24 cellular contexts compared by ENCODE assay signal in genomic region chr2:109160714-109161440, GRCh38. TPM values are rescaled to one million over a fixed set of nuclear protein-coding genes. Genes with fewer than 3 reads are reported as not detected.
DNase-seq lines count a peak whose midpoint lies in the region; ATAC-seq and TF ChIP-seq lines count a peak whose summit lies in the region.
"Had no signal": no experiment of that assay in that cellular context is flagged by ENCODE, and none has a peak within 500 bp of the region (broad histone marks: within the 10 kb centered on the region; RNA-seq: fewer than 3 reads in every experiment).

No MANE protein-coding gene starts in this region.

- no peaks in the 10 kb centered on the region for H3K9me3 Mint-ChIP-seq in activated T-cell treated with anti-CD3 and anti-CD28 coated beads, Interleukin-2, amount 50 U/mL, for 4 hours
- no peaks in the 10 kb centered on the region for H3K9me3 Mint-ChIP-seq in endodermal cell
- H3K9me3 Mint-ChIP-seq: CD8-positive, alpha-beta memory T cell; HFFc6 had no signal

- in situ Hi-C loops in IMR-90 (cut with MboI; ENCODE audit: low sequenced_read_pairs) = no loop called here

- no peak overlapping the region for H3K56ac ChIP-seq in IMR-90 (ENCODE audit: extremely low read depth, insufficient read depth, low read length)

- H3K4ac ChIP-seq in IMR-90 (ENCODE audit: low read depth, low read length) = peak overlapping the region; percentile 17; the same call in 1 of the 2 replicates

- TF ChIP-seq POLR2A in IMR-90 (IDR thresholded peaks at IDR 0.05; ENCODE audit: low read depth, low read length) = no peak
- TF ChIP-seq POLR2A in upper lobe of left lung (IDR thresholded peaks at IDR 0.05) = no peak

- H2BK120ac ChIP-seq in IMR-90 (ENCODE audit: low read depth, low read length) = no peak overlapping the region

- no peak overlapping the region for H4K91ac ChIP-seq in IMR-90 (ENCODE audit: insufficient read depth, low read depth, low read length)

- peak overlapping the region; percentile 50; the same call in 1 of the 2 replicates for H3K23ac ChIP-seq in IMR-90 (ENCODE audit: low read depth, low read length)

- no peak overlapping the region for H4K5ac ChIP-seq in IMR-90 (ENCODE audit: low read depth, low read length)

- no peaks in the 10 kb centered on the region for H3K27me3 ChIP-seq in IMR-90 (ENCODE audit: control insufficient read depth, insufficient read depth, low read length)
- H3K27me3 ChIP-seq in endodermal cell (ENCODE audit: control insufficient read depth, insufficient read depth, low read length, poor library complexity, severe bottlenecking) = no peaks in the 10 kb centered on the region
- no peaks in the 10 kb centered on the region for H3K27me3 ChIP-seq in upper lobe of left lung
- H3K27me3 ChIP-seq: MG63 had no signal

- H3K4me3 ChIP-seq in IMR-90 (ENCODE audit: insufficient read depth, low read depth, low read length) (no peak overlapping the region), endodermal cell (ENCODE audit: low read length) (no peak overlapping the region), upper lobe of left lung (no peak overlapping the region)
- H3K4me3 ChIP-seq: A549, MG63 had no signal

- H4K20me1 ChIP-seq in IMR-90 (ENCODE audit: insufficient read depth, low read length) = peaks cover 69% of the 10 kb centered on the region

- 0 out of 2 replicates have a peak, but pooled peaks cover 3% of the 10 kb centered on the region for H3K36me3 ChIP-seq in IMR-90 (ENCODE audit: control insufficient read depth, insufficient read depth, low read length)
- H3K36me3 ChIP-seq in endodermal cell (ENCODE audit: control insufficient read depth, insufficient read depth, low read length) = no peaks in the 10 kb centered on the region
- H3K36me3 ChIP-seq in upper lobe of left lung = no peaks in the 10 kb centered on the region
- H3K36me3 ChIP-seq: MG63 had no signal

- no peak overlapping the region for H2AFZ ChIP-seq in IMR-90 (replicated peaks; ENCODE audit: low read length, poor library complexity)

- H3K27me3 Mint-ChIP-seq in activated T-cell treated with anti-CD3 and anti-CD28 coated beads, Interleukin-2, amount 50 U/mL, for 4 hours (ENCODE audit: low read depth) = peaks cover 3% of the 10 kb centered on the region
- H3K27me3 Mint-ChIP-seq in endodermal cell (ENCODE audit: insufficient read depth) = peaks cover 20% of the 10 kb centered on the region

- intact Hi-C loops in IMR-90 (cut with micrococcal nuclease) = no loop called here

- TF ChIP-seq CTCF in IMR-90 (conservative IDR thresholded peaks at IDR 0.05; ENCODE audit: low read depth, low read length) (no peak), endodermal cell (conservative IDR thresholded peaks at IDR 0.05) (no peak), upper lobe of left lung (IDR thresholded peaks at IDR 0.05) (no peak)

- H3K27ac ChIP-seq in IMR-90 (ENCODE audit: insufficient read depth, low read length) = no peak overlapping the region
- no peak overlapping the region for H3K27ac ChIP-seq in endodermal cell (ENCODE audit: low read depth, low read length)
- H3K27ac ChIP-seq in upper lobe of left lung = no peak overlapping the region
- H3K27ac ChIP-seq: A549, HL-60 had no signal

- no peak overlapping the region for H4K8ac ChIP-seq in IMR-90 (ENCODE audit: low read depth in 2 of 2, low read length in 2 of 2)

- H3K9ac ChIP-seq in IMR-90 (ENCODE audit: low read depth, low read length) (no peak overlapping the region), endodermal cell (ENCODE audit: extremely low read depth, low read length, poor library complexity, severe bottlenecking) (no peak overlapping the region)
- H3K9ac ChIP-seq: SK-N-SH had no signal

- CTCF ChIA-PET in IMR-90 (lab: Yijun Ruan, JAX) = no interaction called here

- H3K14ac ChIP-seq in IMR-90 (replicated peaks; ENCODE audit: low read depth, low read length) = no peak overlapping the region

- H3K4me2 ChIP-seq in IMR-90 (ENCODE audit: low read depth, low read length) = no peak overlapping the region
- H3K4me2 ChIP-seq: A549, SK-N-SH had no signal

- H3K36me3 Mint-ChIP-seq in activated T-cell treated with anti-CD3 and anti-CD28 coated beads, Interleukin-2, amount 50 U/mL, for 4 hours (ENCODE audit: insufficient read depth) = no peaks in the 10 kb centered on the region
- H3K36me3 Mint-ChIP-seq in endodermal cell (ENCODE audit: low read depth) = no peaks in the 10 kb centered on the region
- H3K36me3 Mint-ChIP-seq: CD8-positive, alpha-beta memory T cell had no signal

- peaks cover 5% of the 10 kb centered on the region for H3K4me1 Mint-ChIP-seq in activated T-cell treated with anti-CD3 and anti-CD28 coated beads, Interleukin-2, amount 50 U/mL, for 4 hours (ENCODE audit: low read depth)
- H3K4me1 Mint-ChIP-seq in endodermal cell = peaks cover 36% of the 10 kb centered on the region

- no peak for TF ChIP-seq EP300 in upper lobe of left lung (IDR thresholded peaks at IDR 0.05)

- no peak overlapping the region for H2BK20ac ChIP-seq in IMR-90 (ENCODE audit: low read depth, low read length)

- no peak overlapping the region for H3K18ac ChIP-seq in IMR-90 (ENCODE audit: low read depth, low read length)

- peaks cover 49% of the 10 kb centered on the region for H3K9me1 ChIP-seq in IMR-90 (ENCODE audit: insufficient read depth, low read length)

- dilution Hi-C loops in IMR-90 (cut with HindIII; ENCODE audit: low sequenced_read_pairs, unreplicated experiment) = no loop called here

- 91% methylated on average over 4 of the region's 8 CpGs; no CpG with 5 or more reads in 1 of the 2 experiments for WGBS in IMR-90 (ENCODE audit: extremely low coverage in 2 of 2, insufficient read length in 1 of 2), 2 experiments
- 87 to 93% methylated on average over 5 to 8 of the region's 8 CpGs for WGBS in endodermal cell (ENCODE audit: insufficient coverage in 1 of 2, insufficient read length in 1 of 2), 2 experiments
- 79 to 81% methylated on average over 8 of the region's 8 CpGs for WGBS in upper lobe of left lung, 2 donors

- H2BK5ac ChIP-seq in IMR-90 (ENCODE audit: low read depth, low read length, poor library complexity, severe bottlenecking) = no peak overlapping the region

- no TSS peak for BruUV-seq in IMR-90 (replicated peaks; lab: Mats Ljungman, UMichigan)

- no peak overlapping the region for H2AK9ac ChIP-seq in IMR-90 (replicated peaks; ENCODE audit: low read depth, low read length, poor library complexity)

- H3K79me1 ChIP-seq in IMR-90 (ENCODE audit: low read depth in 1 of 2, low read length in 2 of 2) = peaks cover 42 to 93% of the 10 kb centered on the region in 2 experiments

- H3K4me3 Mint-ChIP-seq in activated T-cell treated with anti-CD3 and anti-CD28 coated beads, Interleukin-2, amount 50 U/mL, for 4 hours = no peak overlapping the region
- H3K4me3 Mint-ChIP-seq in endodermal cell = no peak overlapping the region
- H3K4me3 Mint-ChIP-seq: CD8-positive, alpha-beta memory T cell; HFFc6 had no signal

- H2AK5ac ChIP-seq in IMR-90 (ENCODE audit: low read depth, low read length) = peak overlapping the region; percentile 59; the same call in 1 of the 2 replicates

- H3K4me1 ChIP-seq in IMR-90 (ENCODE audit: control insufficient read depth, insufficient read depth, low read length) (peaks cover 22% of the 10 kb centered on the region), endodermal cell (ENCODE audit: control insufficient read depth, insufficient read depth, low read length) (peaks cover 10% of the 10 kb centered on the region), upper lobe of left lung (peaks cover 17 to 24% (median 20%) of the 10 kb centered on the region in 4 donors)
- H3K4me1 ChIP-seq: A549 had no signal

- peak; percentile 62 to 79 for ATAC-seq in activated T-cell treated with anti-CD3 and anti-CD28 coated beads, Interleukin-2, amount 50 U/mL, for 4 hours
- ATAC-seq in IMR-90 (ENCODE audit: low read depth) (no peak), HG03139 (IDR thresholded peaks at IDR 0.05; ENCODE audit: unreplicated experiment) (no peak), upper lobe of left lung (ENCODE audit: low FRiP score in 2 of 2) (no peak)
- peak; percentile 74 for ATAC-seq in stimulated activated naive CD8-positive, alpha-beta T cell treated with anti-CD3 and anti-CD28 coated beads, Interleukin-15, Interleukin-2, amounts not matched to agents 100 U/mL and 50 U/mL, for 24 hours
- ATAC-seq: A549 had no signal

- TF ChIP-seq RAD21 in IMR-90 (IDR thresholded peaks at IDR 0.05; ENCODE audit: low read length) = no peak

- H2BK15ac ChIP-seq in IMR-90 (ENCODE audit: low read depth, low read length) = no peak overlapping the region

- H3K9me3 ChIP-seq in IMR-90 (ENCODE audit: control insufficient read depth, insufficient read depth, low read length) (no peaks in the 10 kb centered on the region), endodermal cell (ENCODE audit: control insufficient read depth, low read length) (no peaks in the 10 kb centered on the region), upper lobe of left lung (no peaks in the 10 kb centered on the region)
- H3K9me3 ChIP-seq: A549, MG63, SK-N-SH had no signal

- H3K27ac Mint-ChIP-seq in endodermal cell = no peak overlapping the region
- H3K27ac Mint-ChIP-seq: HFFc6 had no signal

- no peak for DNase-seq in activated T-cell treated with anti-CD3 and anti-CD28 coated beads, Interleukin-2, amount 50 U/mL, for 4 hours
- no peak for DNase-seq in activated T-cell treated with anti-CD3 and anti-CD28 coated beads for 4 hours
- DNase-seq in IMR-90 = no peak
- DNase-seq in endodermal cell = peak; percentile 53
- no peak for DNase-seq in stimulated activated naive CD8-positive, alpha-beta T cell treated with anti-CD3 and anti-CD28 coated beads, Interleukin-15, Interleukin-2, amounts not matched to agents 100 U/mL and 50 U/mL, for 24 hours
- no peak for DNase-seq in COR-L47 (lab: John Stamatoyannopoulos, UW)
- DNase-seq in upper lobe of left lung = no peak
- DNase-seq: CD8-positive, alpha-beta memory T cell; DMS 273 treated with DMSO at 0.1 percent for 48 hours; DND-41; HFFc6; MG63; NCI-H1048; NCI-H1436; NCI-H2029; NCI-H2171; NCI-H748 treated with DMSO at 0.1 percent for 48 hours; RPMI8226; SHP77 treated with DMSO at 0.1 percent for 48 hours; SK-N-SH had no signal

- POLR2A ChIA-PET in IMR-90 (lab: Charles Lee; ENCODE audit: unreplicated experiment) = no interaction called here

TF ChIP-seq in IMR-90, 13 proteins besides CTCF, POLR2A, EP300 and RAD21 (continues in another document):
- TF ChIP-seq MXI1 (IDR thresholded peaks at IDR 0.05; ENCODE audit: borderline replicate concordance, low read depth, low read length) = no peak
- TF ChIP-seq RFX5 (IDR thresholded peaks at IDR 0.05; ENCODE audit: low read depth, low read length) = no peak

RNA-seq across cellular contexts. Expression of gene SH3RF3, which starts 31.9 kb away (rescaled TPM):
- under 1 TPM; 0.33 to 0.98 (median 0.89) TPM for total RNA-seq in activated T-cell treated with anti-CD3 and anti-CD28 coated beads, Interleukin-2, amount 50 U/mL, for 4 hours
- total RNA-seq in IMR-90 (2012; rRNA removed) (3.4 and 3.9 TPM in 2 replicates), endodermal cell (1 to 10 TPM; 1.5 to 1.8 TPM), upper lobe of left lung (10 to 100 TPM in 1 of 6 donors, 1 to 10 TPM in 5; 4.1 to 21.0 (median 8.0) TPM)
- polyA plus RNA-seq in IMR-90 (2012; rRNA removed) = 5.3 and 5.7 TPM in 2 replicates
- polyA plus RNA-seq in IMR-90 (2012; cell fraction: cytosol; rRNA removed) = 2.9 and 5.9 TPM in 2 replicates
- 10.7 and 11.0 TPM in 2 replicates for polyA plus RNA-seq in IMR-90 (2012; cell fraction: nucleus; rRNA removed; ENCODE audit: low replicate concordance)
- polyA plus RNA-seq in endodermal cell (2013, experiment 1 of 2) = 1.7 TPM
- 1.8 TPM for polyA plus RNA-seq in endodermal cell (2013, experiment 2 of 2)
- total RNA-seq: G401 had no signal

Comparison
In these comparisons a context has a peak if more than half of its experiments do, and no peak if none do; other contexts are left out.
1. ATAC-seq: peak in activated T-cell treated with anti-CD3 and anti-CD28 coated beads, Interleukin-2, amount 50 U/mL, for 4 hours (2 of 2) and stimulated activated naive CD8-positive, alpha-beta T cell treated with anti-CD3 and anti-CD28 coated beads, Interleukin-15, Interleukin-2, amounts not matched to agents 100 U/mL and 50 U/mL, for 24 hours (single experiment); none in IMR-90 (single experiment), HG03139 (single experiment) and upper lobe of left lung (0 of 2).